Comparison of ENCODE assay signal across 16 cellular contexts in the genomic region with DNA sequence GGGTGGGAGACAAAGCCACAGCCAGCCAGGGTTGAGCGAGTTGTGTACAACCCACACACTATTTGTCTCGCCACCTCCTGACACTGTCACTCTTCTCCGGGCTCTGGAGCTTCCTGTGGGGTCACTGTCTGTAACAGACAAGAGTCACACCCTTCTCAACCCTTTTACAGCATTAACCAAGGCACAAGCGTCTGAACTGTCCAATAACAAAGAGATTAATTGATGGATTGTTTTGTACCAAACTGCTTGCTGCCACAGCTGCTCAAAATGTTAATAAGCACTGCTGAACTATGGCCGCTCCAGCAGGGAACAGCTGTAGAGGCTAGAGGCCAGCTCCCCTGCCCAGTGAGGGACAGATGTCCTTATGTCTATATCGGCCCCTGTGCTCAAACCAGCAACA. TPM values are rescaled to one million over a fixed set of nuclear protein-coding genes. Genes with fewer than 3 reads are reported as not detected.
DNase-seq lines count a peak whose midpoint lies in the region; ATAC-seq and TF ChIP-seq lines count a peak whose summit lies in the region.
"Had no signal": no experiment of that assay in that cellular context is flagged by ENCODE, and none has a peak within 500 bp of the region (broad histone marks: within the 10 kb centered on the region; RNA-seq: fewer than 3 reads in every experiment).

No MANE protein-coding gene starts in this region.

- no peaks in the 10 kb centered on the region for H3K27me3 ChIP-seq in thymus (ENCODE audit: control insufficient read depth, insufficient read depth)
- H3K27me3 ChIP-seq in breast epithelium = no peaks in the 10 kb centered on the region
- H3K27me3 ChIP-seq: thyroid gland had no signal

- H3K27ac ChIP-seq in caudate nucleus (ENCODE audit: low read depth, low read length) = no peak overlapping the region
- peak overlapping the region; percentile 57 for H3K27ac ChIP-seq in thymus (ENCODE audit: low read depth)
- H3K27ac ChIP-seq in breast epithelium = no peak overlapping the region
- H3K27ac ChIP-seq in coronary artery = no peak overlapping the region
- H3K27ac ChIP-seq: foreskin keratinocyte, thyroid gland had no signal

- H3K9me3 ChIP-seq in thymus (ENCODE audit: control insufficient read depth) (no peaks in the 10 kb centered on the region), breast epithelium (no peaks in the 10 kb centered on the region)
- H3K9me3 ChIP-seq: Caco-2, thyroid gland had no signal

- TF ChIP-seq POLR2A in breast epithelium (IDR thresholded peaks at IDR 0.05) = no peak

- H3K9me3 Mint-ChIP-seq in activated naive CD8-positive, alpha-beta T cell treated with anti-CD3 and anti-CD28 coated beads, Interleukin-2, amount 50 U/mL, for 24 hours = no peaks in the 10 kb centered on the region
- no peaks in the 10 kb centered on the region for H3K9me3 Mint-ChIP-seq in activated naive CD8-positive, alpha-beta T cell treated with anti-CD3 and anti-CD28 coated beads for 36 hours
- no peaks in the 10 kb centered on the region for H3K9me3 Mint-ChIP-seq in natural killer cell
- H3K9me3 Mint-ChIP-seq: T-helper 2 cell treated with Interferon-gamma antibody and Interleukin-4, amounts not matched to agents 5 μg/mL and 100 μg/mL, for 36 hours had no signal

- no peak overlapping the region for H3K4me3 ChIP-seq in thymus (ENCODE audit: low read length)
- no peak overlapping the region for H3K4me3 ChIP-seq in breast epithelium
- H3K4me3 ChIP-seq in coronary artery = no peak overlapping the region
- H3K4me3 ChIP-seq: thyroid gland had no signal

- intact Hi-C loops in natural killer cell (cut with micrococcal nuclease) (no loop called here), breast epithelium (cut with DNase I; ENCODE audit: low total_unique reads) (no loop called here)

- WGBS in thymus = 55% methylated on average over 6 of the region's 6 CpGs

- H3K36me3 Mint-ChIP-seq in activated naive CD8-positive, alpha-beta T cell treated with anti-CD3 and anti-CD28 coated beads, Interleukin-2, amount 50 U/mL, for 24 hours (ENCODE audit: low read depth) = no peaks in the 10 kb centered on the region
- H3K36me3 Mint-ChIP-seq in activated naive CD8-positive, alpha-beta T cell treated with anti-CD3 and anti-CD28 coated beads for 36 hours = no peaks in the 10 kb centered on the region
- no peaks in the 10 kb centered on the region for H3K36me3 Mint-ChIP-seq in natural killer cell
- H3K36me3 Mint-ChIP-seq: activated naive CD8-positive, alpha-beta T cell had no signal

- H3K4me1 ChIP-seq in thymus (ENCODE audit: control insufficient read depth, insufficient read depth, low read length) = no peaks in the 10 kb centered on the region
- H3K4me1 ChIP-seq in breast epithelium = no peaks in the 10 kb centered on the region
- H3K4me1 ChIP-seq: Caco-2, foreskin keratinocyte, thyroid gland had no signal

- peak; percentile 36 for ATAC-seq in activated naive CD8-positive, alpha-beta T cell treated with anti-CD3 and anti-CD28 coated beads, Interleukin-2, amount 50 U/mL, for 24 hours
- peak; percentile 83 to 87 (median 85) for ATAC-seq in natural killer cell
- ATAC-seq: foreskin keratinocyte had no signal

- H3K27me3 Mint-ChIP-seq in activated naive CD8-positive, alpha-beta T cell treated with anti-CD3 and anti-CD28 coated beads, Interleukin-2, amount 50 U/mL, for 24 hours = peaks cover 8% of the 10 kb centered on the region
- H3K27me3 Mint-ChIP-seq in activated naive CD8-positive, alpha-beta T cell treated with anti-CD3 and anti-CD28 coated beads for 36 hours = peaks cover 3% of the 10 kb centered on the region
- no peaks in the 10 kb centered on the region for H3K27me3 Mint-ChIP-seq in natural killer cell (ENCODE audit: low read depth in 2 of 2)

- no peak for DNase-seq in activated naive CD8-positive, alpha-beta T cell treated with anti-CD3 and anti-CD28 coated beads, Interleukin-2, amount 50 U/mL, for 24 hours
- no peak for DNase-seq in activated naive CD8-positive, alpha-beta T cell treated with anti-CD3 and anti-CD28 coated beads for 36 hours
- DNase-seq in caudate nucleus (lab: John Stamatoyannopoulos, UW) (peak in 32 of 61 donors; percentile 1 to 70 (median 20)), natural killer cell (peak; percentile 17), DMS53 treated with DMSO at 0.1 percent for 48 hours (lab: John Stamatoyannopoulos, UW; ENCODE audit: unreplicated experiment) (no peak), breast epithelium (ENCODE audit: low spot score in 2 of 2) (no peak), coronary artery (ENCODE audit: low spot score) (no peak)
- DNase-seq: activated CD4-positive, alpha-beta T cell treated with anti-CD3 and anti-CD28 coated beads for 4 hours; activated T-cell treated with anti-CD3 and anti-CD28 coated beads for 4 hours; Caco-2; foreskin keratinocyte; mesenchymal stem cell; thyroid gland had no signal

- no peak overlapping the region for H3K27ac Mint-ChIP-seq in activated naive CD8-positive, alpha-beta T cell treated with anti-CD3 and anti-CD28 coated beads, Interleukin-2, amount 50 U/mL, for 24 hours
- H3K27ac Mint-ChIP-seq in activated naive CD8-positive, alpha-beta T cell treated with anti-CD3 and anti-CD28 coated beads for 36 hours = no peak overlapping the region
- peak overlapping the region; percentile 64 to 80 for H3K27ac Mint-ChIP-seq in natural killer cell
- H3K27ac Mint-ChIP-seq: activated naive CD8-positive, alpha-beta T cell; T-helper 2 cell treated with Interferon-gamma antibody and Interleukin-4, amounts not matched to agents 5 μg/mL and 100 μg/mL, for 36 hours had no signal

- H3K4me1 Mint-ChIP-seq in activated naive CD8-positive, alpha-beta T cell treated with anti-CD3 and anti-CD28 coated beads, Interleukin-2, amount 50 U/mL, for 24 hours = peaks cover 5% of the 10 kb centered on the region
- H3K4me1 Mint-ChIP-seq in activated naive CD8-positive, alpha-beta T cell treated with anti-CD3 and anti-CD28 coated beads for 36 hours = no peaks in the 10 kb centered on the region
- peaks cover 46 to 59% of the 10 kb centered on the region in 2 donors for H3K4me1 Mint-ChIP-seq in natural killer cell

- TF ChIP-seq CTCF in natural killer cell (IDR thresholded peaks at IDR 0.05) = no peak
- no peak for TF ChIP-seq CTCF in breast epithelium (IDR thresholded peaks at IDR 0.05)
- TF ChIP-seq CTCF in coronary artery (IDR thresholded peaks at IDR 0.05) = no peak

- no peak overlapping the region for H3K4me3 Mint-ChIP-seq in activated naive CD8-positive, alpha-beta T cell treated with anti-CD3 and anti-CD28 coated beads, Interleukin-2, amount 50 U/mL, for 24 hours
- no peak overlapping the region for H3K4me3 Mint-ChIP-seq in activated naive CD8-positive, alpha-beta T cell treated with anti-CD3 and anti-CD28 coated beads for 36 hours
- peak overlapping the region; percentile 54 for H3K4me3 Mint-ChIP-seq in natural killer cell
- H3K4me3 Mint-ChIP-seq: activated naive CD8-positive, alpha-beta T cell; T-helper 2 cell treated with Interferon-gamma antibody and Interleukin-4, amounts not matched to agents 5 μg/mL and 100 μg/mL, for 36 hours had no signal

- H3K36me3 ChIP-seq in thymus (ENCODE audit: control insufficient read depth, insufficient read depth) (no peaks in the 10 kb centered on the region), breast epithelium (no peaks in the 10 kb centered on the region)
- H3K36me3 ChIP-seq: thyroid gland had no signal

RNA-seq across cellular contexts. Expression of gene HYDIN, which starts 25.2 kb away (rescaled TPM):
- not detected for total RNA-seq in activated naive CD8-positive, alpha-beta T cell treated with anti-CD3 and anti-CD28 coated beads for 36 hours
- total RNA-seq in natural killer cell = 1 to 10 TPM in 1 of 3 donors, under 1 TPM in 2; 0.43 to 1.1 (median 0.82) TPM
- polyA plus RNA-seq in thymus = 0.46 TPM
- total RNA-seq in breast epithelium = 1 to 10 TPM in 2 of 3 donors, under 1 TPM in 1; 0.96 to 9.4 (median 4.9) TPM

RNA-seq across cellular contexts. Expression of gene CMTR2, which starts 33.5 kb away (rescaled TPM):
- 10 to 100 TPM; 18.5 to 20.8 TPM for total RNA-seq in activated naive CD8-positive, alpha-beta T cell treated with anti-CD3 and anti-CD28 coated beads for 36 hours
- 10 to 100 TPM; 18.1 to 37.2 (median 23.1) TPM for total RNA-seq in natural killer cell
- 17.9 TPM for polyA plus RNA-seq in thymus
- 10 to 100 TPM; 18.1 to 39.7 (median 29.5) TPM for total RNA-seq in breast epithelium

Comparison
In these comparisons a context has a peak if more than half of its experiments do, and no peak if none do; other contexts are left out.
1. DNase-seq: peak in caudate nucleus (32 of 61) and natural killer cell (single experiment); none in activated naive CD8-positive, alpha-beta T cell treated with anti-CD3 and anti-CD28 coated beads, Interleukin-2, amount 50 U/mL, for 24 hours (single experiment), activated naive CD8-positive, alpha-beta T cell treated with anti-CD3 and anti-CD28 coated beads for 36 hours (single experiment), DMS53 treated with DMSO at 0.1 percent for 48 hours (single experiment), breast epithelium (0 of 2) and coronary artery (single experiment).
2. H3K27ac Mint-ChIP-seq: peak in natural killer cell (2 of 2); none in activated naive CD8-positive, alpha-beta T cell treated with anti-CD3 and anti-CD28 coated beads, Interleukin-2, amount 50 U/mL, for 24 hours (single experiment) and activated naive CD8-positive, alpha-beta T cell treated with anti-CD3 and anti-CD28 coated beads for 36 hours (single experiment).